17 cellular contexts compared by ENCODE assay signal in the genomic region with DNA sequence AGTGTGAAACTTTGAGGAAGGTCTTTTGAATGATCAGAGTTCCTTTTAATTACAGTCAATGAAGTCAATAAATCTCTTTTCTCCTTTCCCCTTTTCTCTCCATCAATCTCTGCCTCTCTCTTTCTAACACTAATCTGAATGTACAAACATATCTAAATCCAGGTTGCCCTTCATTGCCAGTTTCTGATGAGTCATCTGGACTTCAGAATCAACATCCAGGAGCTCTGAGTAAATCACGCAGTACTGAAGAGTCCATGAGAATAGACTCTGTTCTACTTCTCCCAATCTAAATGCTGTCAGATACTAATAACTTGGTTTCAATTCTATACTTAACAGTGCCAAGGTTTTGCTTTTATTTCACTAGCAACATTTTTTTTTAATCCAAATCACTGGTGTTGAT.
DNase-seq lines count a peak whose midpoint lies in the region; ATAC-seq lines count a peak whose summit lies in the region.
"Had no signal": no experiment of that assay in that cellular context is flagged by ENCODE, and none has a peak within 500 bp of the region (broad histone marks: within the 10 kb centered on the region; RNA-seq: fewer than 3 reads in every experiment).

No MANE protein-coding gene starts in this region.

- H2BK15ac ChIP-seq in mesenchymal stem cell (ENCODE audit: low read depth, poor library complexity, severe bottlenecking) = no peak overlapping the region

- no peak overlapping the region for H2BK120ac ChIP-seq in mesenchymal stem cell (ENCODE audit: low read depth, low read length)

- no peaks in the 10 kb centered on the region for H3K4me1 ChIP-seq in mesenchymal stem cell (ENCODE audit: control insufficient read depth, insufficient read depth, low read depth, low read length)
- H3K4me1 ChIP-seq: ascending aorta had no signal

- H3K79me1 ChIP-seq in mesenchymal stem cell (replicated peaks; ENCODE audit: low read length, poor library complexity, severe bottlenecking) = peaks cover 12% of the 10 kb centered on the region

- no peaks in the 10 kb centered on the region for H3K27me3 ChIP-seq in mesenchymal stem cell (ENCODE audit: control insufficient read depth in 1 of 2, insufficient read depth in 1 of 2, low read length in 2 of 2)
- H3K27me3 ChIP-seq: ascending aorta had no signal

- no peak overlapping the region for H3K4ac ChIP-seq in mesenchymal stem cell (ENCODE audit: low read depth in 1 of 2, low read length in 2 of 2)

- H3K27ac ChIP-seq in mesenchymal stem cell (ENCODE audit: low read length, poor library complexity, severe bottlenecking) = no peak overlapping the region
- H3K27ac ChIP-seq: ascending aorta, C4-2B, KMS-11 had no signal

- H4K8ac ChIP-seq in mesenchymal stem cell (ENCODE audit: low read length) = no peak overlapping the region

- no peak overlapping the region for H2AK5ac ChIP-seq in mesenchymal stem cell (ENCODE audit: low read length, severe bottlenecking)

- H3K36me3 ChIP-seq in mesenchymal stem cell (ENCODE audit: control insufficient read depth in 1 of 2, insufficient read depth in 2 of 2, low read depth in 1 of 2, low read length in 2 of 2) = no peaks in the 10 kb centered on the region
- H3K36me3 ChIP-seq: ascending aorta had no signal

- no peak overlapping the region for H3K4me2 ChIP-seq in mesenchymal stem cell (ENCODE audit: low read length, poor library complexity, severe bottlenecking)
- H3K4me2 ChIP-seq: KMS-11 had no signal

- no peak for ATAC-seq in HG02973 (IDR thresholded peaks at IDR 0.05; ENCODE audit: unreplicated experiment)
- ATAC-seq: naive thymus-derived CD8-positive, alpha-beta T cell had no signal

- peak; percentile 64 for DNase-seq in ELR (ENCODE audit: low read depth)
- DNase-seq in RPMI7951 (ENCODE audit: low read depth) = peak; percentile 59
- DNase-seq in fibroblast of gingiva (ENCODE audit: low read depth) = peak; percentile 25
- DNase-seq in mesenchymal stem cell = peak; percentile 48
- no peak for DNase-seq in RPMI8226
- no peak for DNase-seq in activated effector memory CD4-positive, alpha-beta T cell treated with anti-CD3 and anti-CD28 coated beads, Interleukin-2, amount 50 U/mL, for 16 hours
- no peak for DNase-seq in NCI-H510A (lab: John Stamatoyannopoulos, UW)
- DNase-seq: activated CD4-positive, alpha-beta T cell treated with anti-CD3 and anti-CD28 coated beads for 4 hours; erythroblast; GDM1; islet precursor cell; naive thymus-derived CD8-positive, alpha-beta T cell; NCI-H2029 treated with DMSO at 0.1 percent for 48 hours had no signal

- H3K4me3 ChIP-seq in mesenchymal stem cell (ENCODE audit: insufficient read depth in 1 of 2, low read depth in 1 of 2, low read length in 2 of 2) = no peak overlapping the region
- H3K4me3 ChIP-seq: ascending aorta had no signal

- no peaks in the 10 kb centered on the region for H3K9me3 ChIP-seq in mesenchymal stem cell (ENCODE audit: control insufficient read depth, low read length)
- H3K9me3 ChIP-seq: ascending aorta had no signal

- H2AFZ ChIP-seq in mesenchymal stem cell (ENCODE audit: low read depth, low read length) = no peak overlapping the region

- H2BK12ac ChIP-seq in mesenchymal stem cell (ENCODE audit: low read length in 2 of 2) = no peak overlapping the region

- H4K91ac ChIP-seq in mesenchymal stem cell (ENCODE audit: low read length) = no peak overlapping the region

- WGBS in mesenchymal stem cell = 84% methylated on average over 1 of the region's 1 CpG

- no peak overlapping the region for H3K14ac ChIP-seq in mesenchymal stem cell (ENCODE audit: low read length in 2 of 2)

- H3K23ac ChIP-seq in mesenchymal stem cell (ENCODE audit: low read length in 2 of 2) = no peak overlapping the region

- H3K18ac ChIP-seq in mesenchymal stem cell (ENCODE audit: low read depth in 1 of 2, low read length in 2 of 2) = no peak overlapping the region

- no peak overlapping the region for H3K9ac ChIP-seq in mesenchymal stem cell (ENCODE audit: low read length)
- H3K9ac ChIP-seq: KMS-11 had no signal

- no peak overlapping the region for H2BK5ac ChIP-seq in mesenchymal stem cell (ENCODE audit: low read depth, low read length, poor library complexity, severe bottlenecking)

Comparison
In these comparisons a context has a peak if more than half of its experiments do, and no peak if none do; other contexts are left out.
1. DNase-seq: peak in ELR (single experiment), RPMI7951 (single experiment), fibroblast of gingiva (single experiment) and mesenchymal stem cell (single experiment); none in RPMI8226 (single experiment), activated effector memory CD4-positive, alpha-beta T cell treated with anti-CD3 and anti-CD28 coated beads, Interleukin-2, amount 50 U/mL, for 16 hours (single experiment) and NCI-H510A (single experiment).